Comparison of ENCODE assay signal across 21 cellular contexts in genomic region chr9:79693750-79694149, GRCh38.
A peak's percentile ranks its signal among the peaks of the same experiment; 100 is the strongest.
DNase-seq lines count a peak whose midpoint lies in the region; ATAC-seq and TF ChIP-seq lines count a peak whose summit lies in the region.
"Had no signal": no experiment of that assay in that cellular context is flagged by ENCODE, and none has a peak within 500 bp of the region (broad histone marks: within the 10 kb centered on the region; RNA-seq: fewer than 3 reads in every experiment).

No MANE protein-coding gene starts in this region.

- TF ChIP-seq CTCF in VCaP (conservative IDR thresholded peaks at IDR 0.05) = no peak
- no peak for TF ChIP-seq CTCF in neural crest cell (conservative IDR thresholded peaks at IDR 0.05)

- peak overlapping the region; percentile 20 for H3K4me3 Mint-ChIP-seq in neural crest cell
- H3K4me3 Mint-ChIP-seq: activated CD4-positive, alpha-beta memory T cell treated with anti-CD3 and anti-CD28 coated beads for 36 hours; activated naive CD4-positive, alpha-beta T cell treated with anti-CD3 and anti-CD28 coated beads for 36 hours had no signal

- peak overlapping the region; percentile 31 for H3K27ac ChIP-seq in VCaP
- H3K27ac ChIP-seq: colonic mucosa, pancreas, sigmoid colon, tibial artery had no signal

- H3K27ac Mint-ChIP-seq in neural crest cell (ENCODE audit: unreplicated experiment) = no peak overlapping the region
- H3K27ac Mint-ChIP-seq: activated CD4-positive, alpha-beta memory T cell treated with anti-CD3 and anti-CD28 coated beads for 36 hours; activated naive CD4-positive, alpha-beta T cell treated with anti-CD3 and anti-CD28 coated beads for 36 hours had no signal

- ATAC-seq in HG02759 (IDR thresholded peaks at IDR 0.05; ENCODE audit: unreplicated experiment) (no peak), GM21619 (IDR thresholded peaks at IDR 0.05; ENCODE audit: unreplicated experiment) (no peak), HG03457 (IDR thresholded peaks at IDR 0.05; ENCODE audit: unreplicated experiment) (no peak), GM18858 (IDR thresholded peaks at IDR 0.05; ENCODE audit: unreplicated experiment) (no peak)
- ATAC-seq: pancreas had no signal

- H3K4me1 Mint-ChIP-seq in neural crest cell = peaks cover 49% of the 10 kb centered on the region

- peak; percentile 56 for DNase-seq in G401 (ENCODE audit: low spot score)
- peak; percentile 35 for DNase-seq in NCI-H146 (lab: John Stamatoyannopoulos, UW)
- DNase-seq in neural crest cell (ENCODE audit: low read depth, low spot score) = no peak
- DNase-seq: activated CD4-positive, alpha-beta memory T cell treated with anti-CD3 and anti-CD28 coated beads for 36 hours; activated naive CD4-positive, alpha-beta T cell treated with anti-CD3 and anti-CD28 coated beads for 36 hours; colonic mucosa; Karpas-422; NCI-H1048; NCI-H510A treated with DMSO at 0.1 percent for 48 hours; OCI-M1; pancreas; SHP77; sigmoid colon; stimulated activated naive CD4-positive, alpha-beta T cell; T-helper 1 cell; tibial artery had no signal

- H3K27me3 Mint-ChIP-seq in neural crest cell (ENCODE audit: low read depth) = no peaks in the 10 kb centered on the region
- H3K27me3 Mint-ChIP-seq: activated CD4-positive, alpha-beta memory T cell treated with anti-CD3 and anti-CD28 coated beads for 36 hours had no signal

- in situ Hi-C loops in G401 (cut with HindIII; ENCODE audit: low sequenced_read_pairs) = no loop called here

- H3K9me3 Mint-ChIP-seq in neural crest cell = peaks cover 3% of the 10 kb centered on the region
- H3K9me3 Mint-ChIP-seq: activated CD4-positive, alpha-beta memory T cell treated with anti-CD3 and anti-CD28 coated beads for 36 hours; activated naive CD4-positive, alpha-beta T cell treated with anti-CD3 and anti-CD28 coated beads for 36 hours had no signal

- peaks cover 5% of the 10 kb centered on the region for H3K36me3 Mint-ChIP-seq in neural crest cell (ENCODE audit: low read depth)
- H3K36me3 Mint-ChIP-seq: activated CD4-positive, alpha-beta memory T cell treated with anti-CD3 and anti-CD28 coated beads for 36 hours had no signal
